9 cellular contexts compared by ENCODE assay signal in genomic region chrX:38233891-38234807, GRCh38. TPM values are rescaled to one million over a fixed set of nuclear protein-coding genes. Genes with fewer than 3 reads are reported as not detected.
A peak's percentile ranks its signal among the peaks of the same experiment; 100 is the strongest.
DNase-seq lines count a peak whose midpoint lies in the region; ATAC-seq and TF ChIP-seq lines count a peak whose summit lies in the region.
"Had no signal": no experiment of that assay in that cellular context is flagged by ENCODE, and none has a peak within 500 bp of the region (broad histone marks: within the 10 kb centered on the region; RNA-seq: fewer than 3 reads in every experiment).

No MANE protein-coding gene starts in this region.

- no peaks in the 10 kb centered on the region for H3K23me2 ChIP-seq in H9 (ENCODE audit: insufficient read length, low read depth, low read length, poor library complexity, severe bottlenecking)

- no peaks in the 10 kb centered on the region for H4K20me1 ChIP-seq in H9 (ENCODE audit: control insufficient read depth, insufficient read depth, insufficient read length)

- no peak overlapping the region for H2BK12ac ChIP-seq in H9 (ENCODE audit: insufficient read length, low read depth, low read length)

- H3K14ac ChIP-seq in H9 (ENCODE audit: insufficient read depth, low read length) = no peak overlapping the region

- H3K18ac ChIP-seq in H9 (ENCODE audit: insufficient read length, low read depth, low read length) = no peak overlapping the region

- no CpG with 5 or more reads among the region's 3 CpGs for whole genome bisulfite sequencing in H9 (ENCODE audit: extremely low coverage, insufficient read length, low lambda C conversion rate)

- no peak overlapping the region for H3K23ac ChIP-seq in H9 (ENCODE audit: insufficient read length, low read depth, low read length)

- no peak for TF ChIP-seq CTCF in H9 (conservative IDR thresholded peaks at IDR 0.05)

- no peak overlapping the region for H4K5ac ChIP-seq in H9 (ENCODE audit: insufficient read length, low read depth, low read length)

- H3K9me3 ChIP-seq in adipocyte (ENCODE audit: control insufficient read depth, low read length) (no peaks in the 10 kb centered on the region), H9 (ENCODE audit: control insufficient read depth, low read depth, low read length) (peaks cover 11% of the 10 kb centered on the region)

- no peak overlapping the region for H3K4me3 ChIP-seq in adipocyte (ENCODE audit: low read length)

- ATAC-seq in Right ventricle myocardium superior (ENCODE audit: poor library complexity) = peak; percentile 79
- ATAC-seq in GM19397 (IDR thresholded peaks at IDR 0.05; ENCODE audit: unreplicated experiment) = no peak
- no peak for ATAC-seq in GM21423 (IDR thresholded peaks at IDR 0.05; ENCODE audit: unreplicated experiment)

- no peak overlapping the region for H2BK5ac ChIP-seq in H9 (ENCODE audit: insufficient read length, low read length)

- no peak overlapping the region for H3K4me2 ChIP-seq in H9 (ENCODE audit: insufficient read depth, insufficient read length, low read length)

- H3K9ac ChIP-seq in adipocyte (ENCODE audit: low read length) = peak overlapping the region; percentile 76
- no peak overlapping the region for H3K9ac ChIP-seq in H9 (ENCODE audit: extremely low read depth, insufficient read length, low read length)

- H2BK20ac ChIP-seq in H9 (ENCODE audit: low read depth, low read length, poor library complexity, severe bottlenecking) = no peak overlapping the region

- H2AK5ac ChIP-seq in H9 (ENCODE audit: insufficient read length, low read length) = no peak overlapping the region

- DNase-seq in EH (ENCODE audit: low read depth) = peak; percentile 80
- peak; percentile 72 for DNase-seq in adipocyte (ENCODE audit: low read depth)
- no peak for DNase-seq in Right ventricle myocardium superior
- DNase-seq in renal cortical epithelial cell (ENCODE audit: low read depth) = peak; percentile 82
- no peak for DNase-seq in H9
- no peak for DNase-seq in NCI-H1436 treated with DMSO at 0.1 percent for 48 hours (lab: John Stamatoyannopoulos, UW)
- DNase-seq: activated CD4-positive, CD25-positive, alpha-beta regulatory T cell treated with anti-CD3 and anti-CD28 coated beads, Interleukin-2, amount 50 U/mL, for 72 hours had no signal

- peaks cover 64 to 71% of the 10 kb centered on the region in 2 experiments for H3K9me3 Mint-ChIP-seq in H9

- H3K27ac Mint-ChIP-seq in H9 = no peak overlapping the region; a peak in 1 of 7 replicates

- no peaks in the 10 kb centered on the region for H3K36me3 ChIP-seq in adipocyte (ENCODE audit: control insufficient read depth, insufficient read depth, low read length, severe bottlenecking)

- H3K27me3 Mint-ChIP-seq in H9 (ENCODE audit: low read depth) = peaks cover 4% of the 10 kb centered on the region; the same call in 1 of the 2 replicates

- no peaks in the 10 kb centered on the region for H3K79me2 ChIP-seq in H9 (ENCODE audit: insufficient read depth, low read length)

- H3K27ac ChIP-seq in H9 (ENCODE audit: insufficient read length, low read depth, low read length) = no peak overlapping the region

- peaks cover 39% of the 10 kb centered on the region for H3K4me1 ChIP-seq in adipocyte (ENCODE audit: control insufficient read depth, insufficient read depth, low read length)
- no peaks in the 10 kb centered on the region for H3K4me1 ChIP-seq in H9 (ENCODE audit: insufficient read depth, low read length)

- no peak overlapping the region for H4K91ac ChIP-seq in H9 (ENCODE audit: insufficient read length, low read depth, low read length)

- no peak overlapping the region for H2BK120ac ChIP-seq in H9 (ENCODE audit: low read depth, low read length, poor library complexity, severe bottlenecking)

- no peak overlapping the region for H4K8ac ChIP-seq in H9 (replicated peaks; ENCODE audit: insufficient read length, low read depth, low read length)

- H3K79me1 ChIP-seq in H9 (ENCODE audit: insufficient read depth, low read depth, low read length, poor library complexity, severe bottlenecking) = no peaks in the 10 kb centered on the region

- no peak overlapping the region for H2BK15ac ChIP-seq in H9 (ENCODE audit: low read depth, low read length)

- no peak overlapping the region for H3T11ph ChIP-seq in H9 (ENCODE audit: low read length)

- peaks cover 0 to 2% (median 0%) of the 10 kb centered on the region in 3 experiments; a peak in 1 of 7 replicates for H3K36me3 Mint-ChIP-seq in H9 (ENCODE audit: insufficient read depth in 1 of 3, low read depth in 3 of 3)

- no peak overlapping the region for H3K4ac ChIP-seq in H9 (ENCODE audit: low read depth, low read length)

- H2AFZ ChIP-seq in H9 (ENCODE audit: low read length) = no peak overlapping the region

- H3K56ac ChIP-seq in H9 (ENCODE audit: insufficient read length, low read depth, low read length) = no peak overlapping the region

- intact Hi-C loops in Right ventricle myocardium superior (cut with DNase I) = no loop called here

- no peak overlapping the region for H3K4me3 Mint-ChIP-seq in H9

- H3K4me1 Mint-ChIP-seq in H9 = peaks cover 5 to 6% of the 10 kb centered on the region in 2 experiments

- H3K27me3 ChIP-seq in adipocyte (replicated peaks; ENCODE audit: control insufficient read depth, insufficient read depth, low read length) (no peaks in the 10 kb centered on the region), H9 (ENCODE audit: insufficient read depth, low read length) (no peaks in the 10 kb centered on the region)

RNA-seq across cellular contexts. Expression of gene SRPX, which starts 13.5 kb away (rescaled TPM):
- 36.1 TPM for total RNA-seq in Right ventricle myocardium superior
- total RNA-seq in renal cortical epithelial cell = 5.9 and 8.3 TPM in 2 replicates
- total RNA-seq in H9 (2021) = 2.5 and 2.8 TPM in 2 replicates

Comparison
In these comparisons a context has a peak if more than half of its experiments do, and no peak if none do; other contexts are left out.
1. DNase-seq: peak in EH (single experiment), adipocyte (single experiment) and renal cortical epithelial cell (single experiment); none in Right ventricle myocardium superior (single experiment), H9 (single experiment) and NCI-H1436 treated with DMSO at 0.1 percent for 48 hours (single experiment).